ENCODE assay signal across 1 cellular context in the genomic region with DNA sequence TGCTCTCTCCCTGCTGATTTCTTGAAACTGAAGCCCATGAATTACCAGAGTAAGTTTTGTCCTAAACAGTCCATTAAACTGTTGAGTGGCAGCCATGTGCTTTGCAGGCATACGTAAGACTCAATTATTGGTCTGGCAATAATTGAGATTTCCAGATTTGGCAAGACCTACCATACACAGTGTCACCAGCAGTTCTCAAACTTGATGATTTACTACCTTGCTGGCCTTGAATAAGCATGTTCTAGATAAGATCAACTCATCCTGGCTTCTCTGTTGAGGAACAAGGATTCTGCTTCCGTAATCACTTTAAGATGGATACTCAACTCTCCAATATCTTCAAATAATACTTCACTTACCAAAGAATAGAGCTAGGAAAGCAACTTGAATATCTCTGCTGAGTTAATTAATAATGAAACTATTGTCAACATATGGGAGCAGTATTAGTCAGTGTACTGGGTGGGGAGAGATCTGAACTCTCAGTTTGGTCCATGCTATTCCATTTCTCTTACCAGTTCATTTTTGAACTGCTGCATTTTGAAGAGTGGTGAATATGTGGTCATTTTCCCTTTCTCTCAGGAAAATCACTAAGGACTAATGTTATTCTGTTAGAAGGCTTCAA.
TF ChIP-seq lines count a peak whose summit lies in the region.

No MANE protein-coding gene starts in this region.

TF ChIP-seq in SK-N-SH, 30 proteins besides CTCF, POLR2A, EP300 and RAD21 (continued from another document):
- TF ChIP-seq, protein P1, sequence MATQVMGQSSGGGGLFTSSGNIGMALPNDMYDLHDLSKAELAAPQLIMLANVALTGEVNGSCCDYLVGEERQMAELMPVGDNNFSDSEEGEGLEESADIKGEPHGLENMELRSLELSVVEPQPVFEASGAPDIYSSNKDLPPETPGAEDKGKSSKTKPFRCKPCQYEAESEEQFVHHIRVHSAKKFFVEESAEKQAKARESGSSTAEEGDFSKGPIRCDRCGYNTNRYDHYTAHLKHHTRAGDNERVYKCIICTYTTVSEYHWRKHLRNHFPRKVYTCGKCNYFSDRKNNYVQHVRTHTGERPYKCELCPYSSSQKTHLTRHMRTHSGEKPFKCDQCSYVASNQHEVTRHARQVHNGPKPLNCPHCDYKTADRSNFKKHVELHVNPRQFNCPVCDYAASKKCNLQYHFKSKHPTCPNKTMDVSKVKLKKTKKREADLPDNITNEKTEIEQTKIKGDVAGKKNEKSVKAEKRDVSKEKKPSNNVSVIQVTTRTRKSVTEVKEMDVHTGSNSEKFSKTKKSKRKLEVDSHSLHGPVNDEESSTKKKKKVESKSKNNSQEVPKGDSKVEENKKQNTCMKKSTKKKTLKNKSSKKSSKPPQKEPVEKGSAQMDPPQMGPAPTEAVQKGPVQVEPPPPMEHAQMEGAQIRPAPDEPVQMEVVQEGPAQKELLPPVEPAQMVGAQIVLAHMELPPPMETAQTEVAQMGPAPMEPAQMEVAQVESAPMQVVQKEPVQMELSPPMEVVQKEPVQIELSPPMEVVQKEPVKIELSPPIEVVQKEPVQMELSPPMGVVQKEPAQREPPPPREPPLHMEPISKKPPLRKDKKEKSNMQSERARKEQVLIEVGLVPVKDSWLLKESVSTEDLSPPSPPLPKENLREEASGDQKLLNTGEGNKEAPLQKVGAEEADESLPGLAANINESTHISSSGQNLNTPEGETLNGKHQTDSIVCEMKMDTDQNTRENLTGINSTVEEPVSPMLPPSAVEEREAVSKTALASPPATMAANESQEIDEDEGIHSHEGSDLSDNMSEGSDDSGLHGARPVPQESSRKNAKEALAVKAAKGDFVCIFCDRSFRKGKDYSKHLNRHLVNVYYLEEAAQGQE (IDR thresholded peaks at IDR 0.05; ENCODE audit: low read depth, low read length), result no peak
TF ChIP-seq in SK-N-SH: peak in this region for 3.
